In the genomic region with DNA sequence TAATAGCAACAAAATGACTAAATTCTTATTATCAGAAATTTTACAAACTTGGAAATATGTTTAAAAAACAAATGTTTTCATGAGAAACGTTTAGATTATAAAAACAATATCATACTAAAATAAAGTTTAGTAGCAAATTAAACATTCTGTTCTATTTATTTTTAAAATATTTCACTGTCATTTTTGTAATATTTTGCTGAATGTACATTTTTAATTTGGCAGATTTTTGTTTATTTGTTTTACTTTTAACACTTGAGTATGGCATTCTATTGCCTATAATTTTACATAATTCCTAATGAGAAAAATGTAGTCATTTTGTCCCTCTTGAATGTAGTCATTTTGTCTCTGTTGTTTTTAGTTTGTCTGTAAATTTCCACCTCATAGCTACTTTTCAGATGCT, we compare ENCODE assay signal across 25 cellular contexts.
"Had no signal": no experiment of that assay in that cellular context is flagged by ENCODE, and none has a peak within 500 bp of the region (broad histone marks: within the 10 kb centered on the region; RNA-seq: fewer than 3 reads in every experiment).

No MANE protein-coding gene starts in this region.

- H3K4me1 ChIP-seq: esophagus squamous epithelium, parathyroid adenoma, right atrium auricular region, sigmoid colon, spleen, testis, tibial artery had no signal

- ATAC-seq: left lobe of liver; mucosa of descending colon; natural killer cell treated with Interleukin-12 subunit alpha and Interleukin-12 subunit beta and Interleukin-15 and Interleukin-18, amount 100 ng/mL, for 72 hours; stimulated activated memory B cell treated with anti-CD40 and anti-IgM and Interleukin-4, amounts not matched to agents 10 μg/mL and 1 μg/mL and 100 μg/mL, for 72 hours; stimulated activated naive CD8-positive, alpha-beta T cell treated with anti-CD3 and anti-CD28 coated beads, Interleukin-15, Interleukin-2, amounts not matched to agents 100 U/mL and 50 U/mL, for 24 hours had no signal

- H3K27me3 ChIP-seq: esophagus squamous epithelium, neutrophil, right atrium auricular region, sigmoid colon, spleen, testis, tibial artery had no signal

- H2AFZ ChIP-seq: parathyroid adenoma had no signal

- H3K9ac ChIP-seq: parathyroid adenoma had no signal

- H3K36me3 ChIP-seq: esophagus squamous epithelium, neutrophil, right atrium auricular region, sigmoid colon, spleen, tibial artery had no signal

- FAIRE-seq: keratinocyte had no signal

- H3K4me3 ChIP-seq: coronary artery, esophagus squamous epithelium, lung, mucosa of descending colon, right atrium auricular region, sigmoid colon, spleen, testis, tibial artery had no signal

- H3K9me3 ChIP-seq: esophagus squamous epithelium, mucosa of descending colon, neutrophil, right atrium auricular region, sigmoid colon, spleen, testis, tibial artery had no signal

- H3K27ac ChIP-seq: coronary artery, esophagus squamous epithelium, neutrophil, parathyroid adenoma, right atrium auricular region, sigmoid colon, spleen, testis, tibial artery had no signal

- DNase-seq: dermis blood vessel endothelial cell; effector memory CD4-positive, alpha-beta T cell; erythroblast; esophagus squamous epithelium; foreskin melanocyte; hypothalamus; immature natural killer cell; mucosa of descending colon; naive B cell; sigmoid colon; spleen; stimulated activated CD4-positive, alpha-beta T cell treated with anti-CD3 and anti-CD28 coated beads, Interleukin-4, amount 100 ng/mL, for 4 hours; stimulated activated naive CD8-positive, alpha-beta T cell treated with anti-CD3 and anti-CD28 coated beads, Interleukin-15, Interleukin-2, amounts not matched to agents 100 U/mL and 50 U/mL, for 24 hours; substantia nigra; testis; tibial artery had no signal
